In the genomic region with DNA sequence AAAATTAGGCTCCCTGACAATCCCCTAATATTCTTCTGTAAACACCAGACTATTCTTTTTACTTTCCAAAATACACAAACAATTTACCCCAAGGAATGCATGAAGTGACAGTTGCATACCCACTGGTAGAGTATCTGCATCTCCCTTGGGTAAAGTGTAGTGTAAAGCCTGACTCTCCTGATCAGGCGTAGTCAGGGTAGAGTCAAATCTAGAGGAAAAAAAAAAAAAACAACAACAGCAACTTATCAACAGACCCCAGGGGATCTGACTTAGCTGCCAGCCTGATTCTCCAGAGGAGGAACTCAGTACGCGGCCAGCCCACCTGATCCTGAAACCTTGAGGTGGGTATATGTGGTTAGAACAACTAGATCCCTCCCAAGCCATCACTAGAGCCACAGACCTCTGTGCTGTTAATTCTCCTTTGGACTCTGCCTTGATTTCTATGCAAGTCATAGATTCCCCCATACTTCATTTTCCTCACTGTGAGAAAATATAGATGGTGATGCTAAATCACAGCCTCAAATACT, we compare ENCODE assay signal across 17 cellular contexts.
DNase-seq lines count a peak whose midpoint lies in the region; ATAC-seq and TF ChIP-seq lines count a peak whose summit lies in the region.
"Had no signal": no experiment of that assay in that cellular context is flagged by ENCODE, and none has a peak within 500 bp of the region (broad histone marks: within the 10 kb centered on the region; RNA-seq: fewer than 3 reads in every experiment).

No MANE protein-coding gene starts in this region.

- H3K9me2 ChIP-seq in GM23338 (ENCODE audit: insufficient read depth) = 0 out of 2 replicates have a peak, but pooled peaks cover 4% of the 10 kb centered on the region

- POLR2A ChIA-PET in WTC11 (lab: Charles Lee) = no interaction called here

- H3F3A ChIP-seq in GM23338 (replicated peaks; ENCODE audit: low read depth) = no peaks in the 10 kb centered on the region

- peaks cover 14% of the 10 kb centered on the region for H3K36me3 Mint-ChIP-seq in GM23338 (ENCODE audit: low read depth)
- H3K36me3 Mint-ChIP-seq in WTC11 = peaks cover 5% of the 10 kb centered on the region; the same call in 1 of the 2 replicates

- H3K79me2 ChIP-seq in GM23338 (replicated peaks; ENCODE audit: insufficient read depth) = peaks cover 92% of the 10 kb centered on the region

- TF ChIP-seq CTCF in GM23338 (conservative IDR thresholded peaks at IDR 0.05; ENCODE audit: low read depth in 2 of 2) (no peak), WTC11 (IDR thresholded peaks at IDR 0.05) (no peak)

- H3K4me2 ChIP-seq in BLaER1 treated with 17β-estradiol and CSF1 and Interleukin-3, amounts not matched to agents 10 nM and 100 nM = peak overlapping the region in 8 of 11 experiments; percentile 15 to 64 (median 41); a peak in 13 of 22 replicates
- H3K4me2 ChIP-seq in GM23338 = no peak overlapping the region

- ATAC-seq in GM23338 (peak; percentile 51), WTC11 (no peak), GM21723 (IDR thresholded peaks at IDR 0.05; ENCODE audit: unreplicated experiment) (no peak)
- no peak for ATAC-seq in stimulated activated naive CD8-positive, alpha-beta T cell treated with anti-CD3 and anti-CD28 coated beads, Interleukin-15, Interleukin-2, amounts not matched to agents 100 U/mL and 50 U/mL, for 24 hours
- ATAC-seq: K562 had no signal

- no peaks in the 10 kb centered on the region for H3K9me3 Mint-ChIP-seq in GM23338
- H3K9me3 Mint-ChIP-seq in WTC11 = no peaks in the 10 kb centered on the region

- H2AFZ ChIP-seq in GM23338 = no peak overlapping the region

- H3K27ac ChIP-seq in BLaER1 treated with 17β-estradiol and CSF1 and Interleukin-3, amounts not matched to agents 10 nM and 100 nM = 0 out of 22 replicates have a peak overlapping the region, but pooled peaks of 1 of the 11 experiments have one; percentile 33
- no peak overlapping the region for H3K27ac ChIP-seq in GM23338 (ENCODE audit: low read depth)
- peak overlapping the region; percentile 33 for H3K27ac ChIP-seq in muscle layer of colon (ENCODE audit: low read depth, low read length)

- H3K27me3 Mint-ChIP-seq in GM23338 (ENCODE audit: insufficient read depth, low read depth, poor library complexity) = peaks cover 2% of the 10 kb centered on the region
- no peaks in the 10 kb centered on the region for H3K27me3 Mint-ChIP-seq in WTC11 (ENCODE audit: low read depth)

- peaks cover 20 to 79% (median 44%) of the 10 kb centered on the region in 10 experiments for H3K4me1 ChIP-seq in BLaER1 treated with 17β-estradiol and CSF1 and Interleukin-3, amounts not matched to agents 10 nM and 100 nM
- H3K4me1 ChIP-seq in GM23338 (ENCODE audit: insufficient read depth) = peaks cover 23% of the 10 kb centered on the region; the same call in 1 of the 2 replicates
- H3K4me1 ChIP-seq in muscle layer of colon (ENCODE audit: insufficient read depth, low read length) = peaks cover 60% of the 10 kb centered on the region

- H3K27me3 ChIP-seq in BLaER1 treated with 17β-estradiol and CSF1 and Interleukin-3, amounts not matched to agents 10 nM and 100 nM = no peaks in the 10 kb centered on the region
- H3K27me3 ChIP-seq in GM23338 (ENCODE audit: insufficient read depth) = no peaks in the 10 kb centered on the region
- no peaks in the 10 kb centered on the region for H3K27me3 ChIP-seq in muscle layer of colon (ENCODE audit: control insufficient read depth in 1 of 2, insufficient read depth in 2 of 2, low read length in 2 of 2)

- peaks cover 0 to 100% (median 0%) of the 10 kb centered on the region in 11 experiments; a peak in 5 of 22 replicates for H4K20me1 ChIP-seq in BLaER1 treated with 17β-estradiol and CSF1 and Interleukin-3, amounts not matched to agents 10 nM and 100 nM
- H4K20me1 ChIP-seq in GM23338 (replicated peaks; ENCODE audit: insufficient read depth) = peaks cover 4% of the 10 kb centered on the region; the same call in 1 of the 2 replicates

- DNase-seq in GM23338 (ENCODE audit: low spot score) = no peak
- no peak for DNase-seq in WTC11 (ENCODE audit: low spot score)
- no peak for DNase-seq in stimulated activated naive CD8-positive, alpha-beta T cell treated with anti-CD3 and anti-CD28 coated beads, Interleukin-15, Interleukin-2, amounts not matched to agents 100 U/mL and 50 U/mL, for 24 hours
- no peak for DNase-seq in inferior parietal cortex (ENCODE audit: extremely low spot score)
- DNase-seq in NOMO-1 treated with dmso at 0.1 percent for 144 hours (lab: John Stamatoyannopoulos, UW; ENCODE audit: unreplicated experiment) = no peak
- DNase-seq: DMS53, EL, GF-D8, MM.1S, NCI-H1048, NCI-H1417 treated with DMSO at 0.1 percent for 48 hours, NCI-H187, NCI-H69 had no signal

- H3K4me3 Mint-ChIP-seq in GM23338 = no peak overlapping the region
- no peak overlapping the region for H3K4me3 Mint-ChIP-seq in WTC11

- no peak overlapping the region for H3K4me3 ChIP-seq in BLaER1 treated with 17β-estradiol and CSF1 and Interleukin-3, amounts not matched to agents 10 nM and 100 nM
- no peak overlapping the region for H3K4me3 ChIP-seq in GM23338
- H3K4me3 ChIP-seq in muscle layer of colon (ENCODE audit: low read depth in 1 of 2, low read length in 2 of 2) = no peak overlapping the region
- H3K4me3 ChIP-seq: K562 had no signal

- H3K4me1 Mint-ChIP-seq in GM23338 (peaks cover 46% of the 10 kb centered on the region), WTC11 (peaks cover 53% of the 10 kb centered on the region)

- H3K36me3 ChIP-seq in BLaER1 treated with 17β-estradiol and CSF1 and Interleukin-3, amounts not matched to agents 10 nM and 100 nM = peaks cover 0 to 97% (median 34%) of the 10 kb centered on the region in 11 experiments; a peak in 14 of 22 replicates
- H3K36me3 ChIP-seq in GM23338 (ENCODE audit: insufficient read depth) (no peaks in the 10 kb centered on the region), muscle layer of colon (ENCODE audit: insufficient read depth, low read length) (no peaks in the 10 kb centered on the region)

- CTCF ChIA-PET in WTC11 (lab: Charles Lee) = no interaction called here

- no peak overlapping the region for H3K27ac Mint-ChIP-seq in GM23338
- 0 out of 2 replicates have a peak overlapping the region, but pooled peaks have one; percentile 42 for H3K27ac Mint-ChIP-seq in WTC11

- H3K9ac ChIP-seq in BLaER1 treated with 17β-estradiol and CSF1 and Interleukin-3, amounts not matched to agents 10 nM and 100 nM = no peak overlapping the region
- no peak overlapping the region for H3K9ac ChIP-seq in muscle layer of colon (ENCODE audit: low read length)

- H3K9me3 ChIP-seq in BLaER1 treated with 17β-estradiol and CSF1 and Interleukin-3, amounts not matched to agents 10 nM and 100 nM (replicated peaks in 1 of 11) = peaks cover 0 to 4% (median 0%) of the 10 kb centered on the region in 11 experiments; a peak in 1 of 22 replicates
- H3K9me3 ChIP-seq in muscle layer of colon (ENCODE audit: low read length) = no peaks in the 10 kb centered on the region

TF ChIP-seq in GM23338, 12 proteins besides CTCF, POLR2A, EP300 and RAD21 (continues in another document):
- TF ChIP-seq ZNF331 (CRISPR knock-in tag; IDR thresholded peaks at IDR 0.05; ENCODE audit: low read depth) = no peak
- TF ChIP-seq, protein P1, sequence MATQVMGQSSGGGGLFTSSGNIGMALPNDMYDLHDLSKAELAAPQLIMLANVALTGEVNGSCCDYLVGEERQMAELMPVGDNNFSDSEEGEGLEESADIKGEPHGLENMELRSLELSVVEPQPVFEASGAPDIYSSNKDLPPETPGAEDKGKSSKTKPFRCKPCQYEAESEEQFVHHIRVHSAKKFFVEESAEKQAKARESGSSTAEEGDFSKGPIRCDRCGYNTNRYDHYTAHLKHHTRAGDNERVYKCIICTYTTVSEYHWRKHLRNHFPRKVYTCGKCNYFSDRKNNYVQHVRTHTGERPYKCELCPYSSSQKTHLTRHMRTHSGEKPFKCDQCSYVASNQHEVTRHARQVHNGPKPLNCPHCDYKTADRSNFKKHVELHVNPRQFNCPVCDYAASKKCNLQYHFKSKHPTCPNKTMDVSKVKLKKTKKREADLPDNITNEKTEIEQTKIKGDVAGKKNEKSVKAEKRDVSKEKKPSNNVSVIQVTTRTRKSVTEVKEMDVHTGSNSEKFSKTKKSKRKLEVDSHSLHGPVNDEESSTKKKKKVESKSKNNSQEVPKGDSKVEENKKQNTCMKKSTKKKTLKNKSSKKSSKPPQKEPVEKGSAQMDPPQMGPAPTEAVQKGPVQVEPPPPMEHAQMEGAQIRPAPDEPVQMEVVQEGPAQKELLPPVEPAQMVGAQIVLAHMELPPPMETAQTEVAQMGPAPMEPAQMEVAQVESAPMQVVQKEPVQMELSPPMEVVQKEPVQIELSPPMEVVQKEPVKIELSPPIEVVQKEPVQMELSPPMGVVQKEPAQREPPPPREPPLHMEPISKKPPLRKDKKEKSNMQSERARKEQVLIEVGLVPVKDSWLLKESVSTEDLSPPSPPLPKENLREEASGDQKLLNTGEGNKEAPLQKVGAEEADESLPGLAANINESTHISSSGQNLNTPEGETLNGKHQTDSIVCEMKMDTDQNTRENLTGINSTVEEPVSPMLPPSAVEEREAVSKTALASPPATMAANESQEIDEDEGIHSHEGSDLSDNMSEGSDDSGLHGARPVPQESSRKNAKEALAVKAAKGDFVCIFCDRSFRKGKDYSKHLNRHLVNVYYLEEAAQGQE (IDR thresholded peaks at IDR 0.05; ENCODE audit: unreplicated experiment) = no peak
